36 cellular contexts compared by ENCODE assay signal in the genomic region with DNA sequence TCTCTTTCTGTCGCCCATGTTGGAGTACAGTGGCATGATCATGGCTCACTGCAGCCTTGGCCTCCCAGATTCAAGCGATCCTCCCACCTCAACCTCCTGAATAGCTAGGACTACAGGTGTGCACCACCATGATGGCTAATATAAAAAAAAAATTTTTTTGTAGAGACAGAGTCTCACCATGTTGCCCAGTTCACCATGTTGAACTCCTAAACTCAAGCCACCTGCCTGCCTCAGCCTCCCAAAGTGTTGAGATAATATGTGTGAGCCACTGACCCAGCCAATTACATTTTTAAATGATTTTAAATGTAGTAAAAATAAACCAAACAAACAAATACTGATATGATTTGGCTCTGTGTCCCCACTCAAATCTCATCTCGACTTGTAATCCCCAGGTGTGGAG.
A peak's percentile ranks its signal among the peaks of the same experiment; 100 is the strongest.
DNase-seq lines count a peak whose midpoint lies in the region; ATAC-seq, FAIRE-seq and TF ChIP-seq lines count a peak whose summit lies in the region.
"Had no signal": no experiment of that assay in that cellular context is flagged by ENCODE, and none has a peak within 500 bp of the region (broad histone marks: within the 10 kb centered on the region; RNA-seq: fewer than 3 reads in every experiment).

No MANE protein-coding gene starts in this region.

- H3K4me1 Mint-ChIP-seq in osteocyte (ENCODE audit: unreplicated experiment) = peaks cover 6% of the 10 kb centered on the region
- H3K4me1 Mint-ChIP-seq in activated CD4-positive, alpha-beta T cell treated with anti-CD3 and anti-CD28 coated beads, Interleukin-2, amount 10 ng/mL, durations not matched to agents 7 days and 5 days = peaks cover 13% of the 10 kb centered on the region
- H3K4me1 Mint-ChIP-seq in activated CD8-positive, alpha-beta T cell treated with anti-CD3 and anti-CD28 coated beads, Interleukin-2, amount 10 ng/mL, durations not matched to agents 7 days and 5 days (ENCODE audit: low read depth) = peaks cover 14% of the 10 kb centered on the region

- TF ChIP-seq POLR2A in esophagus muscularis mucosa (IDR thresholded peaks at IDR 0.05; ENCODE audit: low read depth) (no peak), vagina (IDR thresholded peaks at IDR 0.05) (no peak)

- peaks cover 10% of the 10 kb centered on the region for H3K9me3 Mint-ChIP-seq in osteocyte (ENCODE audit: unreplicated experiment)
- H3K9me3 Mint-ChIP-seq in activated CD4-positive, alpha-beta T cell treated with anti-CD3 and anti-CD28 coated beads, Interleukin-2, amount 10 ng/mL, durations not matched to agents 7 days and 5 days = no peaks in the 10 kb centered on the region
- H3K9me3 Mint-ChIP-seq in activated CD8-positive, alpha-beta T cell treated with anti-CD3 and anti-CD28 coated beads, Interleukin-2, amount 10 ng/mL, durations not matched to agents 7 days and 5 days (ENCODE audit: insufficient read depth) = no peaks in the 10 kb centered on the region

- CTCF ChIA-PET in activated CD4-positive, alpha-beta T cell treated with anti-CD3 and anti-CD28 coated beads, Interleukin-2, amount 10 ng/mL, durations not matched to agents 7 days and 5 days (lab: Charles Lee) = no interaction called here
- CTCF ChIA-PET in activated CD8-positive, alpha-beta T cell treated with anti-CD3 and anti-CD28 coated beads, Interleukin-2, amount 10 ng/mL, durations not matched to agents 7 days and 5 days (lab: Charles Lee) = interaction anchor here (6.1 kb wide), 1 partner anchor 69 kb away, joined by 80 read pairs; no protein-coding TSS in a partner anchor

- TF ChIP-seq EP300 in esophagus muscularis mucosa (IDR thresholded peaks at IDR 0.05) = no peak

- H3K36me3 Mint-ChIP-seq in osteocyte (ENCODE audit: unreplicated experiment) = no peaks in the 10 kb centered on the region
- H3K36me3 Mint-ChIP-seq in activated CD4-positive, alpha-beta T cell treated with anti-CD3 and anti-CD28 coated beads, Interleukin-2, amount 10 ng/mL, durations not matched to agents 7 days and 5 days (ENCODE audit: low read depth) = no peaks in the 10 kb centered on the region
- H3K36me3 Mint-ChIP-seq in activated CD8-positive, alpha-beta T cell treated with anti-CD3 and anti-CD28 coated beads, Interleukin-2, amount 10 ng/mL, durations not matched to agents 7 days and 5 days (ENCODE audit: low read depth) = peaks cover 3% of the 10 kb centered on the region
- H3K36me3 Mint-ChIP-seq: CD4-positive, alpha-beta memory T cell; CD8-positive, alpha-beta T cell had no signal

- intact Hi-C loops in esophagus muscularis mucosa (cut with DNase I) (loop anchor here (5.0 kb wide), 1 partner anchor 432 kb away; no protein-coding TSS in a partner anchor), vagina (cut with DNase I) (loop anchor here (10.0 kb wide), 1 partner anchor 65 kb away; no protein-coding TSS in a partner anchor)

- POLR2A ChIA-PET in activated CD4-positive, alpha-beta T cell treated with anti-CD3 and anti-CD28 coated beads, Interleukin-2, amount 10 ng/mL, durations not matched to agents 7 days and 5 days (lab: Charles Lee) = no interaction called here
- POLR2A ChIA-PET in activated CD8-positive, alpha-beta T cell treated with anti-CD3 and anti-CD28 coated beads, Interleukin-2, amount 10 ng/mL, durations not matched to agents 7 days and 5 days (lab: Charles Lee) = no interaction called here

- WGBS in esophagus muscularis mucosa = 70% methylated on average over 3 of the region's 3 CpGs

- H3K27ac ChIP-seq in coronary artery (no peak overlapping the region), esophagus muscularis mucosa (replicated peaks in 1 of 4) (no peak overlapping the region), vagina (no peak overlapping the region), osteoblast (ENCODE audit: low read depth, low read length) (no peak overlapping the region)
- H3K27ac ChIP-seq: 22Rv1; A549; BLaER1; BLaER1 treated with 17β-estradiol and CSF1 and Interleukin-3, amounts not matched to agents 10 nM and 100 nM; C4-2B had no signal

- no peaks in the 10 kb centered on the region for H3K79me2 ChIP-seq in osteoblast (ENCODE audit: insufficient read depth, low read length)

- H3K4me3 Mint-ChIP-seq in osteocyte (ENCODE audit: unreplicated experiment) = no peak overlapping the region
- H3K4me3 Mint-ChIP-seq in activated CD4-positive, alpha-beta T cell treated with anti-CD3 and anti-CD28 coated beads, Interleukin-2, amount 10 ng/mL, durations not matched to agents 7 days and 5 days = no peak overlapping the region
- H3K4me3 Mint-ChIP-seq in activated CD8-positive, alpha-beta T cell treated with anti-CD3 and anti-CD28 coated beads, Interleukin-2, amount 10 ng/mL, durations not matched to agents 7 days and 5 days = no peak overlapping the region
- H3K4me3 Mint-ChIP-seq: B cell; CD4-positive, alpha-beta memory T cell; CD4-positive, alpha-beta T cell; CD4-positive, CD25-positive, alpha-beta regulatory T cell; CD8-positive, alpha-beta memory T cell; CD8-positive, alpha-beta T cell had no signal

- peaks cover 18 to 21% (median 20%) of the 10 kb centered on the region in 4 donors for H3K4me1 ChIP-seq in esophagus muscularis mucosa
- H3K4me1 ChIP-seq in vagina = peaks cover 19% of the 10 kb centered on the region
- peaks cover 14% of the 10 kb centered on the region for H3K4me1 ChIP-seq in osteoblast (ENCODE audit: insufficient read depth, low read length)
- H3K4me1 ChIP-seq: BE2C had no signal

- H3K36me3 ChIP-seq in esophagus muscularis mucosa (no peaks in the 10 kb centered on the region), vagina (no peaks in the 10 kb centered on the region), osteoblast (ENCODE audit: insufficient read depth, low read length) (no peaks in the 10 kb centered on the region)
- H3K36me3 ChIP-seq: BE2C; BLaER1; BLaER1 treated with 17β-estradiol and CSF1 and Interleukin-3, amounts not matched to agents 10 nM and 100 nM had no signal

- no peak overlapping the region for H3K4me2 ChIP-seq in osteoblast (ENCODE audit: insufficient read depth, low read length)
- H3K4me2 ChIP-seq: A549; BLaER1; BLaER1 treated with 17β-estradiol and CSF1 and Interleukin-3, amounts not matched to agents 10 nM and 100 nM had no signal

- ATAC-seq in activated CD8-positive, alpha-beta T cell treated with anti-CD3 and anti-CD28 coated beads, Interleukin-2, amount 10 ng/mL, durations not matched to agents 7 days and 5 days = no peak
- ATAC-seq: A549; CD8-positive, alpha-beta T cell had no signal

- no peak for TF ChIP-seq CTCF in coronary artery (IDR thresholded peaks at IDR 0.05)
- TF ChIP-seq CTCF in esophagus muscularis mucosa (IDR thresholded peaks at IDR 0.05) = no peak
- TF ChIP-seq CTCF in osteocyte (IDR thresholded peaks at IDR 0.05) = no peak
- TF ChIP-seq CTCF in vagina (IDR thresholded peaks at IDR 0.05) = no peak
- TF ChIP-seq CTCF in osteoblast (IDR thresholded peaks at IDR 0.05; ENCODE audit: extremely low read depth, low read depth, low read length) = no peak

- H3K27me3 ChIP-seq in esophagus muscularis mucosa (peaks cover 0 to 36% (median 10%) of the 10 kb centered on the region in 4 donors), vagina (no peaks in the 10 kb centered on the region), osteoblast (ENCODE audit: insufficient read depth, low read length) (peaks cover 70% of the 10 kb centered on the region)
- H3K27me3 ChIP-seq: BE2C had no signal

- FAIRE-seq in frontal cortex (lab: Jason Lieb, UNC) = no peak
- FAIRE-seq: A549, D721Med had no signal

- DNase-seq in coronary artery (ENCODE audit: low spot score) (peak; percentile 26), esophagus muscularis mucosa (ENCODE audit: extremely low spot score) (peak; percentile 84), osteocyte (ENCODE audit: extremely low spot score, unreplicated experiment) (peak; percentile 34), vagina (ENCODE audit: extremely low spot score in 2 of 2) (peak; percentile 42 to 58), osteoblast (ENCODE audit: insufficient read length, low spot score, missing footprints) (no peak), frontal cortex (ENCODE audit: low spot score in 2 of 2) (no peak)
- DNase-seq in activated CD4-positive, alpha-beta T cell treated with anti-CD3 and anti-CD28 coated beads, Interleukin-2, amount 10 ng/mL, durations not matched to agents 7 days and 5 days = no peak
- DNase-seq in activated CD8-positive, alpha-beta T cell treated with anti-CD3 and anti-CD28 coated beads, Interleukin-2, amount 10 ng/mL, durations not matched to agents 7 days and 5 days = no peak
- DNase-seq: 8988T; ACHN; AML-193; BE2C; C1 segment of cervical spinal cord; Caco-2; Calu3; CD4-positive, alpha-beta memory T cell; CD4-positive, alpha-beta T cell; CD4-positive, CD25-positive, alpha-beta regulatory T cell; CD8-positive, alpha-beta memory T cell; CD8-positive, alpha-beta T cell; COR-L47; DMS 273 treated with DMSO at 0.1 percent for 48 hours; DMS153; DMS53; DMS79; DMS79 treated with DMSO at 0.1 percent for 48 hours; DND-41; EL had no signal

- no peak overlapping the region for H2AFZ ChIP-seq in osteoblast (ENCODE audit: low read length)

- H3K9me3 ChIP-seq in esophagus muscularis mucosa (peaks cover 0 to 24% (median 7%) of the 10 kb centered on the region in 4 donors), vagina (no peaks in the 10 kb centered on the region), osteoblast (ENCODE audit: low read depth, low read length) (no peaks in the 10 kb centered on the region)
- H3K9me3 ChIP-seq: BE2C, Caco-2 had no signal

- peaks cover 69% of the 10 kb centered on the region for H3K27me3 Mint-ChIP-seq in osteocyte (ENCODE audit: unreplicated experiment)
- peaks cover 53% of the 10 kb centered on the region for H3K27me3 Mint-ChIP-seq in activated CD4-positive, alpha-beta T cell treated with anti-CD3 and anti-CD28 coated beads, Interleukin-2, amount 10 ng/mL, durations not matched to agents 7 days and 5 days
- H3K27me3 Mint-ChIP-seq in activated CD8-positive, alpha-beta T cell treated with anti-CD3 and anti-CD28 coated beads, Interleukin-2, amount 10 ng/mL, durations not matched to agents 7 days and 5 days (ENCODE audit: low read depth) = peaks cover 38% of the 10 kb centered on the region

- no peaks in the 10 kb centered on the region for H4K20me1 ChIP-seq in osteoblast (ENCODE audit: insufficient read depth, low read length)
- H4K20me1 ChIP-seq: BLaER1; BLaER1 treated with 17β-estradiol and CSF1 and Interleukin-3, amounts not matched to agents 10 nM and 100 nM had no signal

- no peak overlapping the region for H3K27ac Mint-ChIP-seq in osteocyte (ENCODE audit: unreplicated experiment)
- no peak overlapping the region for H3K27ac Mint-ChIP-seq in activated CD4-positive, alpha-beta T cell treated with anti-CD3 and anti-CD28 coated beads, Interleukin-2, amount 10 ng/mL, durations not matched to agents 7 days and 5 days
- no peak overlapping the region for H3K27ac Mint-ChIP-seq in activated CD8-positive, alpha-beta T cell treated with anti-CD3 and anti-CD28 coated beads, Interleukin-2, amount 10 ng/mL, durations not matched to agents 7 days and 5 days
- H3K27ac Mint-ChIP-seq: B cell; CD14-positive monocyte; CD4-positive, alpha-beta memory T cell; CD4-positive, alpha-beta T cell; CD4-positive, CD25-positive, alpha-beta regulatory T cell; CD8-positive, alpha-beta memory T cell; CD8-positive, alpha-beta T cell had no signal

- H3K4me3 ChIP-seq in coronary artery (no peak overlapping the region), esophagus muscularis mucosa (no peak overlapping the region), vagina (no peak overlapping the region), osteoblast (ENCODE audit: insufficient read depth, low read length) (no peak overlapping the region)
- H3K4me3 ChIP-seq: A549; BLaER1; BLaER1 treated with 17β-estradiol and CSF1 and Interleukin-3, amounts not matched to agents 10 nM and 100 nM had no signal

Comparison
In these comparisons a context has a peak if more than half of its experiments do, and no peak if none do; other contexts are left out.
1. DNase-seq: peak in coronary artery (single experiment), esophagus muscularis mucosa (single experiment), osteocyte (single experiment) and vagina (2 of 2); none in activated CD4-positive, alpha-beta T cell treated with anti-CD3 and anti-CD28 coated beads, Interleukin-2, amount 10 ng/mL, durations not matched to agents 7 days and 5 days (single experiment), activated CD8-positive, alpha-beta T cell treated with anti-CD3 and anti-CD28 coated beads, Interleukin-2, amount 10 ng/mL, durations not matched to agents 7 days and 5 days (single experiment), osteoblast (single experiment) and frontal cortex (0 of 2).